In the genomic region with DNA sequence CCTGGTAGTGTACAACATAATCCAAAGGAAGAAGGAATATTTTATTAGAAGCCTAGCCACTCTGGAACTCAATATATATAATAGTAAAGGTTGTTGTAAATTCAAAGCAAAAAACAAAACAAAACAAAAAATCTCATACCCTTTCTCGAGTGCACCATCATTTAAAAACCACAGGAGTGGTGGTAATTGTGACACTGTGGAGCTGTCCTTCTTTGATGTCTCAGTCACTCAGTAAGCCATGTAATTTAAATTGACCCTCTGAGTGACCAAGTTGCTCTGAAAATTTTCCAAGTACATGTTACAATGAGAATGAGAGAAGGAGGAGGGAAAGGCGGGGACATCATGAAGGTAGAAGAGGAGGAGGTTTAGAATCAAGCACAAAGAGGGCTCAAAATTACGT, we compare ENCODE assay signal across 13 cellular contexts.
"Had no signal": no experiment of that assay in that cellular context is flagged by ENCODE, and none has a peak within 500 bp of the region (broad histone marks: within the 10 kb centered on the region; RNA-seq: fewer than 3 reads in every experiment).

No MANE protein-coding gene starts in this region.

- H3K9me3 ChIP-seq: ascending aorta, colonic mucosa, testis had no signal

- H3K27ac ChIP-seq: colonic mucosa, SK-N-MC, testis had no signal

- H3K4me3 ChIP-seq: ascending aorta, colonic mucosa, SK-N-MC, testis had no signal

- H3K27me3 ChIP-seq: ascending aorta, colonic mucosa, testis had no signal

- H3K36me3 ChIP-seq: colonic mucosa had no signal

- H3K4me3 Mint-ChIP-seq: activated naive CD8-positive, alpha-beta T cell treated with anti-CD3 and anti-CD28 coated beads, Interleukin-2, amount 10 ng/mL, durations not matched to agents 7 days and 5 days; WTC11 had no signal

- H3K4me1 ChIP-seq: colonic mucosa had no signal

- H3K36me3 Mint-ChIP-seq: activated naive CD8-positive, alpha-beta T cell treated with anti-CD3 and anti-CD28 coated beads, Interleukin-2, amount 10 ng/mL, durations not matched to agents 7 days and 5 days; WTC11 had no signal

- H3K27ac Mint-ChIP-seq: activated naive CD8-positive, alpha-beta T cell treated with anti-CD3 and anti-CD28 coated beads, Interleukin-2, amount 10 ng/mL, durations not matched to agents 7 days and 5 days; WTC11 had no signal

- DNase-seq: activated CD4-positive, alpha-beta T cell treated with anti-CD3 and anti-CD28 coated beads, Interleukin-2, amount 50 U/mL, for 1 hour; activated gamma-delta T cell treated with Interleukin-2 at 50 U/mL for 16 hours; activated naive CD8-positive, alpha-beta T cell treated with anti-CD3 and anti-CD28 coated beads, Interleukin-2, amount 10 ng/mL, durations not matched to agents 7 days and 5 days; activated T-cell treated with anti-CD3 and anti-CD28 coated beads, Interleukin-2, amount 50 U/mL, for 48 hours; colonic mucosa; effector memory CD4-positive, alpha-beta T cell; erythroblast; stimulated activated CD4-positive, alpha-beta T cell treated with anti-CD3 and anti-CD28 coated beads, Interleukin-12 subunit alpha, Interleukin-12 subunit beta, amount 100 ng/mL, for 4 hours; stimulated activated naive CD4-positive, alpha-beta T cell; testis had no signal

- H3K9me3 Mint-ChIP-seq: activated naive CD8-positive, alpha-beta T cell treated with anti-CD3 and anti-CD28 coated beads, Interleukin-2, amount 10 ng/mL, durations not matched to agents 7 days and 5 days; WTC11 had no signal

- ATAC-seq: WTC11 had no signal
